ENCODE assay signal across 1 cellular context in genomic region chr9:133869674-133870419, GRCh38.
TF ChIP-seq lines count a peak whose summit lies in the region.

No MANE protein-coding gene starts in this region.

TF ChIP-seq in K562, 482 proteins besides CTCF, POLR2A, EP300 and RAD21 (continued from another document and continues in another):
- TF ChIP-seq POLR2AphosphoS5 (IDR thresholded peaks at IDR 0.05; ENCODE audit: control insufficient read depth, insufficient read depth, low read depth, low read length) (peak; percentile 85), ZNF707 (CRISPR knock-in tag; conservative IDR thresholded peaks at IDR 0.05) (no peak), RBBP5 (IDR thresholded peaks at IDR 0.05; ENCODE audit: borderline replicate concordance, insufficient read depth, low read length, poor library complexity, severe bottlenecking) (peak; percentile 39), ADNP (tag; IDR thresholded peaks at IDR 0.05) (no peak), ESRRA (IDR thresholded peaks at IDR 0.05; ENCODE audit: borderline replicate concordance, low read depth) (peak; percentile 81; the same call in 1 of the 2 replicates), CREB3 (tag; conservative IDR thresholded peaks at IDR 0.05; ENCODE audit: low read depth) (no peak), GATA2 (CRISPR knock-in tag; IDR thresholded peaks at IDR 0.05) (peak; percentile 80), PKNOX1 (IDR thresholded peaks at IDR 0.05) (peak; percentile 79), MED1 (CRISPR knock-in tag; IDR thresholded peaks at IDR 0.05; ENCODE audit: borderline replicate concordance) (no peak), ZNF57 (CRISPR knock-in tag; IDR thresholded peaks at IDR 0.05) (no peak), ZNF668 (CRISPR knock-in tag; IDR thresholded peaks at IDR 0.05) (no peak), MTA1 (IDR thresholded peaks at IDR 0.05; ENCODE audit: borderline replicate concordance) (no peak), RFX1 (IDR thresholded peaks at IDR 0.05) (peak; percentile 83), ZBED1 (IDR thresholded peaks at IDR 0.05) (no peak), ZNF146 (CRISPR knock-in tag; IDR thresholded peaks at IDR 0.05; ENCODE audit: unreplicated experiment) (no peak), ZNF263 (CRISPR knock-in tag; IDR thresholded peaks at IDR 0.05; ENCODE audit: borderline replicate concordance) (no peak), NFE2 (IDR thresholded peaks at IDR 0.05; ENCODE audit: low read depth) (no peak), ZMIZ1 (IDR thresholded peaks at IDR 0.05; ENCODE audit: low read depth in 2 of 2, low read length in 2 of 2) (peak in 1 of 2 experiments; percentile 80; a peak in 2 of 4 replicates), LCOR (CRISPR knock-in tag; IDR thresholded peaks at IDR 0.05) (peak; percentile 83; the same call in 1 of the 2 replicates), POLR2B (IDR thresholded peaks at IDR 0.05; ENCODE audit: low read depth, partially characterized antibody) (no peak), ELF2 (CRISPR knock-in tag; IDR thresholded peaks at IDR 0.05) (no peak), CAMTA2 (CRISPR knock-in tag; conservative IDR thresholded peaks at IDR 0.05) (no peak), TAF9B (IDR thresholded peaks at IDR 0.05; ENCODE audit: partially characterized antibody) (no peak), NFRKB (IDR thresholded peaks at IDR 0.05; ENCODE audit: low read depth) (no peak), ZC3H8 (IDR thresholded peaks at IDR 0.05) (no peak), SLC30A9 (CRISPR knock-in tag; IDR thresholded peaks at IDR 0.05) (no peak), ZBTB7A (IDR thresholded peaks at IDR 0.05; ENCODE audit: borderline replicate concordance, control insufficient read depth, low read depth, low read length) (no peak), CBFB (CRISPR knock-in tag; IDR thresholded peaks at IDR 0.05) (no peak), TSHZ1 (CRISPR knock-in tag; IDR thresholded peaks at IDR 0.05) (no peak), TCF7L2 (IDR thresholded peaks at IDR 0.05; ENCODE audit: low read depth, low read length) (no peak), BRD9 (IDR thresholded peaks at IDR 0.05; ENCODE audit: low read depth, partially characterized antibody) (no peak), HDAC1 (IDR thresholded peaks at IDR 0.05) (no peak), PATZ1 (CRISPR knock-in tag; IDR thresholded peaks at IDR 0.05; ENCODE audit: borderline replicate concordance) (no peak), KLF13 (tag; IDR thresholded peaks at IDR 0.05; ENCODE audit: borderline replicate concordance, low read depth) (no peak), SNIP1 (IDR thresholded peaks at IDR 0.05; ENCODE audit: low read depth) (no peak), ZNF175 (CRISPR knock-in tag; IDR thresholded peaks at IDR 0.05; ENCODE audit: low read depth) (peak; percentile 71; the same call in 1 of the 2 replicates), NCOA6 (IDR thresholded peaks at IDR 0.05) (no peak), KAT7 (CRISPR knock-in tag; IDR thresholded peaks at IDR 0.05; ENCODE audit: borderline replicate concordance) (no peak), CGGBP1 (CRISPR knock-in tag; IDR thresholded peaks at IDR 0.05) (no peak), ELK3 (CRISPR knock-in tag; IDR thresholded peaks at IDR 0.05) (no peak), POLR2AphosphoS2 (IDR thresholded peaks at IDR 0.05; ENCODE audit: low read length) (no peak), FUS (optimal IDR thresholded peaks at IDR 0.05; ENCODE audit: low read depth, low read length) (no peak), USF1 (CRISPR knock-in tag; IDR thresholded peaks at IDR 0.05) (no peak), ZNF316 (IDR thresholded peaks at IDR 0.05) (no peak), CREBBP (IDR thresholded peaks at IDR 0.05; ENCODE audit: low read depth, low read length) (no peak), PPARD (CRISPR knock-in tag; IDR thresholded peaks at IDR 0.05) (no peak), CTBP1 (IDR thresholded peaks at IDR 0.05; ENCODE audit: borderline replicate concordance) (peak; percentile 62; the same call in 1 of the 2 replicates), FOXM1 (IDR thresholded peaks at IDR 0.05; ENCODE audit: low read depth) (peak; percentile 85), FOXM1 (CRISPR knock-in tag; IDR thresholded peaks at IDR 0.05; ENCODE audit: low read depth) (no peak), SETDB1 (IDR thresholded peaks at IDR 0.05; ENCODE audit: low read length) (no peak), ZNF212 (CRISPR knock-in tag; IDR thresholded peaks at IDR 0.05) (no peak), KDM5B (IDR thresholded peaks at IDR 0.05; ENCODE audit: insufficient replicate concordance, low read depth, low read length) (no peak), ARID2 (IDR thresholded peaks at IDR 0.05) (no peak), ZKSCAN1 (IDR thresholded peaks at IDR 0.05; ENCODE audit: low read depth, low read length) (0 out of 2 replicates have a peak, but pooled peaks have one; percentile 52), HMBOX1 (IDR thresholded peaks at IDR 0.05) (no peak), HNRNPLL (IDR thresholded peaks at IDR 0.05; ENCODE audit: low read depth, low read length, poor library complexity, severe bottlenecking) (no peak)
